ENCODE assay signal across 22 cellular contexts in genomic region chr6:38282911-38283310, GRCh38.
"Had no signal": no experiment of that assay in that cellular context is flagged by ENCODE, and none has a peak within 500 bp of the region (broad histone marks: within the 10 kb centered on the region; RNA-seq: fewer than 3 reads in every experiment).

No MANE protein-coding gene starts in this region.

- H3K27ac Mint-ChIP-seq: dendritic cell treated with granulocyte-macrophage colony-stimulating factor and Interleukin-4, amounts not matched to agents 40 ng/mL and 50 ng/mL, for 4 days; natural killer cell; stimulated activated naive CD8-positive, alpha-beta T cell treated with anti-CD3 and anti-CD28 coated beads, Interleukin-15, Interleukin-2, amounts not matched to agents 100 ng/mL and 50 ng/mL, for 24 hours; T-helper 17 cell; type B pancreatic cell had no signal

- H3K4me3 Mint-ChIP-seq: central memory CD8-positive, alpha-beta T cell; dendritic cell treated with granulocyte-macrophage colony-stimulating factor and Interleukin-4, amounts not matched to agents 40 ng/mL and 50 ng/mL, for 4 days; natural killer cell; stimulated activated naive CD8-positive, alpha-beta T cell treated with anti-CD3 and anti-CD28 coated beads, Interleukin-15, Interleukin-2, amounts not matched to agents 100 ng/mL and 50 ng/mL, for 24 hours; T-helper 17 cell; type B pancreatic cell had no signal

- H3K36me3 ChIP-seq: right lobe of liver, thoracic aorta, uterus had no signal

- H3K27me3 Mint-ChIP-seq: central memory CD8-positive, alpha-beta T cell; dendritic cell treated with granulocyte-macrophage colony-stimulating factor and Interleukin-4, amounts not matched to agents 40 ng/mL and 50 ng/mL, for 4 days; stimulated activated naive CD8-positive, alpha-beta T cell treated with anti-CD3 and anti-CD28 coated beads, Interleukin-15, Interleukin-2, amounts not matched to agents 100 ng/mL and 50 ng/mL, for 24 hours; T-helper 17 cell had no signal

- H3K27me3 ChIP-seq: esophagus squamous epithelium, right lobe of liver, uterus had no signal

- FAIRE-seq: bronchial epithelial cell had no signal

- ATAC-seq: left colon, natural killer cell, right lobe of liver, T-helper 17 cell had no signal

- H3K4me3 ChIP-seq: esophagus squamous epithelium, right lobe of liver, thoracic aorta, uterus had no signal

- H3K9me3 Mint-ChIP-seq: stimulated activated naive CD8-positive, alpha-beta T cell treated with anti-CD3 and anti-CD28 coated beads, Interleukin-15, Interleukin-2, amounts not matched to agents 100 ng/mL and 50 ng/mL, for 24 hours had no signal

- DNase-seq: activated CD4-positive, alpha-beta T cell treated with anti-CD3 and anti-CD28 coated beads for 48 hours; activated CD4-positive, alpha-beta T cell treated with anti-CD3 and anti-CD28 coated beads, Interleukin-2, amount 50 U/mL, for 48 hours; activated CD8-positive, alpha-beta memory T cell treated with anti-CD3 and anti-CD28 coated beads for 24 hours; activated gamma-delta T cell treated with Interleukin-2 at 50 U/mL for 16 hours; activated naive CD4-positive, alpha-beta T cell treated with anti-CD3 and anti-CD28 coated beads, Interleukin-2, amount 50 U/mL, for 16 hours; esophagus squamous epithelium; foreskin melanocyte; left colon; natural killer cell; right lobe of liver; stimulated activated CD4-positive, alpha-beta T cell treated with anti-CD3 and anti-CD28 coated beads, Interleukin-2, amount 100 ng/mL, for 48 hours; T-helper 17 cell; T1000; uterus; WERI-Rb-1 had no signal

- H3K4me1 ChIP-seq: esophagus squamous epithelium, right lobe of liver, uterus had no signal

- H3K36me3 Mint-ChIP-seq: natural killer cell had no signal

- H3K27ac ChIP-seq: epithelial cell of prostate, esophagus squamous epithelium, right lobe of liver, thoracic aorta, uterus, WERI-Rb-1 had no signal

- H3K9me3 ChIP-seq: esophagus squamous epithelium, right lobe of liver, thoracic aorta, uterus had no signal
